9 cellular contexts compared by ENCODE assay signal in the genomic region with DNA sequence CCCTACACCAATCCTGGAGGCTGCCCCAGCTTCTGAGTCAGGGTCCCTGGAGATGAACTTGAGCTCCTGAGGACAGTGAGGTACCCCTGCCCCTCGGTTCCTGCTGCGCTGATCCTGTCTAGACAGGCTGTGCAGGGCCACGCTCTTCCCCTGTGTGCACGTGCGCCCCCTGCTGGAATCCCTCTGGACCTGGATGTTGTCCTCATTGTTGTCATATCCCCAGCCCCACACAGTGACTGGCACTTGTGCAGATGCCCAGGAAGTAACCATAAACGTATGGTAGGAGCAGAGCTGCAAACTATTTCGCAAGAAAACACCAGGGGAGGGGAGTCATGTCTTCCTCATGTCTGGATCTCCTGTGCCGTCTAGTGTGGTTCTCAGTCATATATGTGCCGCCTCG.
DNase-seq lines count a peak whose midpoint lies in the region; TF ChIP-seq lines count a peak whose summit lies in the region.
"Had no signal": no experiment of that assay in that cellular context is flagged by ENCODE, and none has a peak within 500 bp of the region (broad histone marks: within the 10 kb centered on the region; RNA-seq: fewer than 3 reads in every experiment).

No MANE protein-coding gene starts in this region.

- H3K4me3 ChIP-seq in OCI-LY1 (ENCODE audit: low read depth, low read length, poor library complexity, severe bottlenecking) (no peak overlapping the region), adipocyte (ENCODE audit: low read length) (no peak overlapping the region)

- no peaks in the 10 kb centered on the region for H3K4me1 Mint-ChIP-seq in immature natural killer cell
- H3K4me1 Mint-ChIP-seq: activated naive CD4-positive, alpha-beta T cell treated with anti-CD3 and anti-CD28 coated beads, Interleukin-2, amount 50 U/mL, for 24 hours had no signal

- H2AFZ ChIP-seq in OCI-LY1 (ENCODE audit: low read length) = no peak overlapping the region

- H3K4me1 ChIP-seq in OCI-LY1 (ENCODE audit: insufficient read depth, low read length, severe bottlenecking) = no peaks in the 10 kb centered on the region
- peaks cover 5% of the 10 kb centered on the region for H3K4me1 ChIP-seq in adipocyte (ENCODE audit: control insufficient read depth, insufficient read depth, low read length)

- H4K20me1 ChIP-seq in OCI-LY1 (ENCODE audit: insufficient read depth, low read length) = no peaks in the 10 kb centered on the region

- no peaks in the 10 kb centered on the region for H3K9me2 ChIP-seq in OCI-LY1 (ENCODE audit: low read depth, low read length)

- no peaks in the 10 kb centered on the region for H3F3A ChIP-seq in OCI-LY1 (ENCODE audit: insufficient read depth, low read length)

- H3K9ac ChIP-seq in OCI-LY1 (ENCODE audit: low read length) (no peak overlapping the region), adipocyte (ENCODE audit: low read length) (no peak overlapping the region)

- no peak overlapping the region for H3K27ac ChIP-seq in OCI-LY1 (ENCODE audit: low read depth, low read length, poor library complexity, severe bottlenecking)

- no peaks in the 10 kb centered on the region for H3K79me2 ChIP-seq in OCI-LY1 (ENCODE audit: insufficient read depth, low read length)

- H3K27ac Mint-ChIP-seq in immature natural killer cell = no peak overlapping the region
- H3K27ac Mint-ChIP-seq: activated naive CD4-positive, alpha-beta T cell treated with anti-CD3 and anti-CD28 coated beads, Interleukin-2, amount 50 U/mL, for 24 hours had no signal

- H3K4me2 ChIP-seq in OCI-LY1 (ENCODE audit: low read length) = no peak overlapping the region

- peaks cover 0 to 8% (median 0%) of the 10 kb centered on the region in 6 donors for H3K9me3 Mint-ChIP-seq in immature natural killer cell

- DNase-seq in SIG-M5 treated with dmso at 0.1 percent for 504 hours (lab: John Stamatoyannopoulos, UW; ENCODE audit: unreplicated experiment) = peak; percentile 63
- no peak for DNase-seq in SIG-M5 (lab: John Stamatoyannopoulos, UW)
- peak; percentile 7 for DNase-seq in adipocyte (ENCODE audit: low read depth)
- DNase-seq in immature natural killer cell = peak in 2 of 3 donors; percentile 28 to 41
- peak; percentile 10 to 64 (median 15) for DNase-seq in stimulated activated CD4-positive, alpha-beta T cell treated with anti-CD3 and anti-CD28 coated beads, TNF-alpha, amount 100 ng/mL, for 24 hours (ENCODE audit: low read depth in 3 of 3)
- DNase-seq in epidermal melanocyte (ENCODE audit: insufficient read length, low spot score) = no peak
- no peak for DNase-seq in dedifferentiated amniotic fluid mesenchymal stem cell (ENCODE audit: extremely low spot score)

- H3K9me3 ChIP-seq in OCI-LY1 (ENCODE audit: low read length) = no peaks in the 10 kb centered on the region
- peaks cover 15% of the 10 kb centered on the region for H3K9me3 ChIP-seq in adipocyte (ENCODE audit: control insufficient read depth, low read length)

- H3K4me3 Mint-ChIP-seq in immature natural killer cell = no peak overlapping the region
- H3K4me3 Mint-ChIP-seq: activated naive CD4-positive, alpha-beta T cell treated with anti-CD3 and anti-CD28 coated beads, Interleukin-2, amount 50 U/mL, for 24 hours had no signal

- no peaks in the 10 kb centered on the region for H3K27me3 ChIP-seq in OCI-LY1 (ENCODE audit: insufficient read depth, low read length)
- no peaks in the 10 kb centered on the region for H3K27me3 ChIP-seq in adipocyte (replicated peaks; ENCODE audit: control insufficient read depth, insufficient read depth, low read length)

- H3K36me3 Mint-ChIP-seq in immature natural killer cell = no peaks in the 10 kb centered on the region

- peak; percentile 65 for TF ChIP-seq CTCF in OCI-LY1 (IDR thresholded peaks at IDR 0.05; ENCODE audit: low read length)

- no peaks in the 10 kb centered on the region for H3K36me3 ChIP-seq in OCI-LY1 (ENCODE audit: insufficient read depth, low read length)
- no peaks in the 10 kb centered on the region for H3K36me3 ChIP-seq in adipocyte (ENCODE audit: control insufficient read depth, insufficient read depth, low read length, severe bottlenecking)

- H3K27me3 Mint-ChIP-seq in immature natural killer cell (ENCODE audit: low read depth in 3 of 3) = peaks cover 0 to 3% (median 0%) of the 10 kb centered on the region in 3 donors
- H3K27me3 Mint-ChIP-seq: activated naive CD4-positive, alpha-beta T cell treated with anti-CD3 and anti-CD28 coated beads, Interleukin-2, amount 50 U/mL, for 24 hours had no signal

Comparison
In these comparisons a context has a peak if more than half of its experiments do, and no peak if none do; other contexts are left out.
1. DNase-seq: peak in SIG-M5 treated with dmso at 0.1 percent for 504 hours (single experiment), adipocyte (single experiment), immature natural killer cell (2 of 3) and stimulated activated CD4-positive, alpha-beta T cell treated with anti-CD3 and anti-CD28 coated beads, TNF-alpha, amount 100 ng/mL, for 24 hours (3 of 3); none in SIG-M5 (single experiment), epidermal melanocyte (single experiment) and dedifferentiated amniotic fluid mesenchymal stem cell (single experiment).